9 cellular contexts compared by ENCODE assay signal in genomic region chr1:94727846-94728715, GRCh38.
DNase-seq lines count a peak whose midpoint lies in the region; ATAC-seq and TF ChIP-seq lines count a peak whose summit lies in the region.
"Had no signal": no experiment of that assay in that cellular context is flagged by ENCODE, and none has a peak within 500 bp of the region (broad histone marks: within the 10 kb centered on the region; RNA-seq: fewer than 3 reads in every experiment).

No MANE protein-coding gene starts in this region.

- peak; percentile 91 for DNase-seq in HFFc6
- peak; percentile 56 for DNase-seq in T1000 (lab: John Stamatoyannopoulos, UW)
- DNase-seq in foreskin fibroblast, result peak; percentile 87 to 92
- DNase-seq in thoracic aorta (ENCODE audit: low spot score), result no peak
- DNase-seq: NCI-H2171 had no signal

- H3K4me3 ChIP-seq in foreskin fibroblast (ENCODE audit: low read depth in 1 of 2, low read length in 2 of 2), result no peak overlapping the region
- H3K4me3 ChIP-seq in thoracic aorta, result no peak overlapping the region
- H3K4me3 ChIP-seq: mucosa of descending colon had no signal

- TF ChIP-seq CTCF in HFFc6 (IDR thresholded peaks at IDR 0.05) (no peak; the same call in 1 of the 2 replicates), foreskin fibroblast (IDR thresholded peaks at IDR 0.05; ENCODE audit: low read depth, low read length) (no peak), thoracic aorta (IDR thresholded peaks at IDR 0.05) (no peak)

- H3K36me3 Mint-ChIP-seq in HFFc6 (ENCODE audit: low read depth), result peaks cover 17% of the 10 kb centered on the region

- peak overlapping the region; percentile 44 for H3K4me3 Mint-ChIP-seq in HFFc6

- H3K27ac ChIP-seq in thoracic aorta, result peak overlapping the region in 1 of 2 donors; percentile 9

- no peaks in the 10 kb centered on the region for H3K27me3 ChIP-seq in thoracic aorta (replicated peaks; ENCODE audit: insufficient read depth)

- H3K4me1 Mint-ChIP-seq in HFFc6 (ENCODE audit: low read depth), result peaks cover 83% of the 10 kb centered on the region

- no peaks in the 10 kb centered on the region; the same call in 1 of the 2 replicates for H3K9me3 Mint-ChIP-seq in HFFc6

- no peaks in the 10 kb centered on the region for H3K9me3 ChIP-seq in thoracic aorta
- H3K9me3 ChIP-seq: mucosa of descending colon had no signal

- H3K4me1 ChIP-seq in thoracic aorta (ENCODE audit: control insufficient read depth in 1 of 2, low read depth in 2 of 2), result peaks cover 11 to 21% of the 10 kb centered on the region in 2 donors

- peak; percentile 72 for ATAC-seq in thoracic aorta (ENCODE audit: insufficient number of reproducible peaks, low FRiP score, low read depth)
- no peak for ATAC-seq in HG03378 (IDR thresholded peaks at IDR 0.05; ENCODE audit: unreplicated experiment)
- no peak for ATAC-seq in GM19452 (IDR thresholded peaks at IDR 0.05; ENCODE audit: unreplicated experiment)
- no peak for ATAC-seq in HG03095 (IDR thresholded peaks at IDR 0.05; ENCODE audit: unreplicated experiment)
- ATAC-seq: mucosa of descending colon had no signal

- H3K36me3 ChIP-seq in thoracic aorta, result no peaks in the 10 kb centered on the region

- peak overlapping the region; percentile 74 for H3K27ac Mint-ChIP-seq in HFFc6

- H3K27me3 Mint-ChIP-seq in HFFc6 (ENCODE audit: insufficient read depth), result no peaks in the 10 kb centered on the region; the same call in 1 of the 2 replicates
